30 cellular contexts compared by ENCODE assay signal in the genomic region with DNA sequence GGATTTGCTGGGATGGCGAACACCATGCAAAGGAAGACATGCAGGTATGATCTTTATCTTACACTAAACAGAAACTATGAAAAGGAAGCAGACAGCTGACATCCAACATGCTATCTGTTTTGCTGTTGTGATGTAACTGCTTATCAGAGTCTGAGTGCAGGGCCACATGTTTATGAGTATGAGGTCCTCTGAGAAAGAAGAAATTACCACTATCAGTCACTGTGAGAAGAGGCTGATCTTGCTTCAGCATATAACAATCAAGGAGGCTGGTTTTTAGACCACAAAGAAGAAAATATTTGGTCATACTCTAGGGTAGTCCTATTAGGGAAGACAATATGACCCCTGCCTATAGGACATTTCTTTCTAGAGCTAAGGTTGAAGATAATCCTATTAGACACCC. TPM values are rescaled to one million over a fixed set of nuclear protein-coding genes. Genes with fewer than 3 reads are reported as not detected.
"Had no signal": no experiment of that assay in that cellular context is flagged by ENCODE, and none has a peak within 500 bp of the region (broad histone marks: within the 10 kb centered on the region; RNA-seq: fewer than 3 reads in every experiment).

No MANE protein-coding gene starts in this region.

- H2AFZ ChIP-seq: neural progenitor cell had no signal

- H3K4me1 ChIP-seq: left lung, lower lobe of right lung, neural progenitor cell, right atrium auricular region, right lobe of liver, stomach, testis, thyroid gland, upper lobe of right lung had no signal

- FAIRE-seq: islet of Langerhans, kidney, urothelium cell line had no signal

- H3K27ac ChIP-seq: left lung, lower lobe of right lung, neural progenitor cell, neutrophil, ovary, right atrium auricular region, right lobe of liver, stomach, testis, thyroid gland, upper lobe of right lung had no signal

- H3K9me3 Mint-ChIP-seq: natural killer cell; stimulated activated naive B cell treated with anti-CD40 and anti-IgM and Interleukin-4, amounts not matched to agents 10 μg/mL and 1 μg/mL and 100 μg/mL, for 72 hours had no signal

- H3K27me3 Mint-ChIP-seq: progenitor cell of endocrine pancreas; stimulated activated naive B cell treated with anti-CD40 and anti-IgM and Interleukin-4, amounts not matched to agents 10 μg/mL and 1 μg/mL and 100 μg/mL, for 72 hours had no signal

- H3K36me3 Mint-ChIP-seq: immature natural killer cell; natural killer cell; stimulated activated naive B cell treated with anti-CD40 and anti-IgM and Interleukin-4, amounts not matched to agents 10 μg/mL and 1 μg/mL and 100 μg/mL, for 72 hours had no signal

- H3K9me3 ChIP-seq: left lung, lower lobe of right lung, neutrophil, ovary, right atrium auricular region, right lobe of liver, stomach, testis, thyroid gland, upper lobe of right lung had no signal

- H3K36me3 ChIP-seq: left lung, lower lobe of right lung, neural progenitor cell, neutrophil, ovary, right atrium auricular region, right lobe of liver, stomach, thyroid gland, upper lobe of right lung had no signal

- H3K9ac ChIP-seq: neural progenitor cell had no signal

- ATAC-seq: left colon; left lung; lower lobe of right lung; right lobe of liver; stimulated activated naive B cell treated with anti-CD40 and anti-IgM and Interleukin-4, amounts not matched to agents 10 μg/mL and 1 μg/mL and 100 μg/mL, for 72 hours; stimulated activated naive CD8-positive, alpha-beta T cell treated with anti-CD3 and anti-CD28 coated beads, Interleukin-15, Interleukin-2, amounts not matched to agents 100 U/mL and 50 U/mL, for 24 hours; upper lobe of right lung had no signal

- H3K4me1 Mint-ChIP-seq: immature natural killer cell; natural killer cell; nephron progenitor cell; stimulated activated naive B cell treated with anti-CD40 and anti-IgM and Interleukin-4, amounts not matched to agents 10 μg/mL and 1 μg/mL and 100 μg/mL, for 72 hours had no signal

- H3K4me3 ChIP-seq: left lung, lower lobe of right lung, neural progenitor cell, ovary, right atrium auricular region, right lobe of liver, smooth muscle cell, stomach, testis, thyroid gland, upper lobe of right lung had no signal

- H3K4me2 ChIP-seq: neural progenitor cell, smooth muscle cell had no signal

- H3K4me3 Mint-ChIP-seq: immature natural killer cell; natural killer cell; nephron progenitor cell; neural progenitor cell; stimulated activated naive B cell treated with anti-CD40 and anti-IgM and Interleukin-4, amounts not matched to agents 10 μg/mL and 1 μg/mL and 100 μg/mL, for 72 hours had no signal

- H3K27ac Mint-ChIP-seq: immature natural killer cell; natural killer cell; nephron progenitor cell; neural progenitor cell; progenitor cell of endocrine pancreas; stimulated activated naive B cell treated with anti-CD40 and anti-IgM and Interleukin-4, amounts not matched to agents 10 μg/mL and 1 μg/mL and 100 μg/mL, for 72 hours had no signal

- DNase-seq: hypothalamus; immature natural killer cell; kidney; left colon; left lung; lower lobe of right lung; mammary epithelial cell; mesenchymal stem cell; natural killer cell; nephron progenitor cell; occipital lobe; ovary; right lobe of liver; stimulated activated CD4-positive, alpha-beta T cell treated with anti-CD3 and anti-CD28 coated beads, Interleukin-1b, Interleukin-23, amount 100 ng/mL, for 48 hours; stimulated activated CD4-positive, alpha-beta T cell treated with anti-CD3 and anti-CD28 coated beads, Interleukin-2, amount 100 ng/mL, for 48 hours; stimulated activated CD4-positive, alpha-beta T cell treated with anti-CD3 and anti-CD28 coated beads, Interleukin-4, amount 100 ng/mL, for 4 hours; stimulated activated CD8-positive, alpha-beta memory T cell treated with anti-CD3 and anti-CD28 coated beads, Interleukin-4, amount 100 ng/mL, for 48 hours; stimulated activated naive B cell treated with anti-CD40 and anti-IgM and Interleukin-4, amounts not matched to agents 10 μg/mL and 1 μg/mL and 100 μg/mL, for 72 hours; stimulated activated naive CD8-positive, alpha-beta T cell treated with anti-CD3 and anti-CD28 coated beads, Interleukin-15, Interleukin-2, amounts not matched to agents 100 U/mL and 50 U/mL, for 24 hours; stomach; testis; thyroid gland; upper lobe of right lung had no signal

- H3K27me3 ChIP-seq: left lung, neural progenitor cell, neutrophil, ovary, right atrium auricular region, right lobe of liver, stomach, testis, thyroid gland, upper lobe of right lung had no signal

RNA-seq across cellular contexts. Expression of gene CLGN, which starts 18.5 kb away (rescaled TPM):
- total RNA-seq: natural killer cell had no signal
- polyA plus RNA-seq: immature natural killer cell, mammary epithelial cell had no signal
